ENCODE assay signal across 9 cellular contexts in the genomic region with DNA sequence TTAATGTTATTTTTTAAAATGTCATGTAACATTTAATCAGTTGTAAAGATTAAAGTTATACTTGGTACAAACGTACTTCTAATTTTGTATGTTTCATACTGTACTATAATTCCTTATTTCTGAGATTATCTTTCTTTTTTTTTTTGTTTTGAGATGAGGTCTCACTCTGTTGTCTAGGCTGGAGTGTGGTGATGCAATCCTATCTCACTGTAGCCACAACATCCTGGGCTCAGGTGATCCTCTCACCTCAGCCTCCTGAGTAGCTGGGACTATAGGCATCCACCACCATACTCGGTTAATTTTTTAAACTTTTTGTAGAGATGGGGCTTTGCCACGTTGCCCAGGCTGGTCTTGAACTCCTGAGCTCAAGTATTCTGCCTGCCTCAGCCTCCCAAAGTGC.
"Had no signal": no experiment of that assay in that cellular context is flagged by ENCODE, and none has a peak within 500 bp of the region (broad histone marks: within the 10 kb centered on the region; RNA-seq: fewer than 3 reads in every experiment).

No MANE protein-coding gene starts in this region.

- H3K27me3 ChIP-seq: adrenal gland had no signal

- H3K9me3 ChIP-seq: adrenal gland had no signal

- DNase-seq: activated naive CD4-positive, alpha-beta T cell treated with anti-CD3 and anti-CD28 coated beads, Interleukin-2, amount 50 U/mL, for 16 hours; adrenal gland; left colon; nephron progenitor cell; psoas muscle; stimulated activated CD4-positive, alpha-beta T cell treated with anti-CD3 and anti-CD28 coated beads, Interleukin-12 subunit alpha, Interleukin-12 subunit beta, amount 100 ng/mL, for 4 hours; stimulated activated naive CD4-positive, alpha-beta T cell treated with Interleukin-2 at 50 U/mL for 16 hours had no signal

- ATAC-seq: activated CD4-positive, CD25-positive, alpha-beta regulatory T cell treated with anti-CD3 and anti-CD28 coated beads, Interleukin-2, amount 50 U/mL, for 24 hours; left colon; psoas muscle; sciatic nerve had no signal

- H3K4me3 ChIP-seq: adrenal gland, psoas muscle had no signal

- H3K4me1 ChIP-seq: adrenal gland, psoas muscle had no signal

- H3K27ac ChIP-seq: adrenal gland, psoas muscle had no signal

- H3K36me3 ChIP-seq: adrenal gland had no signal
